Comparison of ENCODE assay signal across 8 cellular contexts in genomic region chr2:96866986-96867755, GRCh38. TPM values are rescaled to one million over a fixed set of nuclear protein-coding genes. Genes with fewer than 3 reads are reported as not detected.
A peak's percentile ranks its signal among the peaks of the same experiment; 100 is the strongest.
DNase-seq lines count a peak whose midpoint lies in the region; ATAC-seq and TF ChIP-seq lines count a peak whose summit lies in the region.

No MANE protein-coding gene starts in this region.

- peaks cover 5% of the 10 kb centered on the region for H3K4me1 ChIP-seq in SJCRH30
- H3K4me1 ChIP-seq in esophagus (ENCODE audit: control insufficient read depth in 2 of 2, insufficient read depth in 2 of 2, low read length in 1 of 2): peaks cover 15 to 22% of the 10 kb centered on the region in 2 donors
- peaks cover 19% of the 10 kb centered on the region for H3K4me1 ChIP-seq in rectal smooth muscle tissue (ENCODE audit: control insufficient read depth, insufficient read depth, low read length)

- WGBS in esophagus, 2 donors: 36 to 44% methylated on average over 22 of the region's 22 CpGs

- H3K9me3 ChIP-seq in SJCRH30 (replicated peaks): no peaks in the 10 kb centered on the region
- H3K9me3 ChIP-seq in esophagus (ENCODE audit: control insufficient read depth in 2 of 2, insufficient read depth in 1 of 2, low read depth in 1 of 2, low read length in 1 of 2): no peaks in the 10 kb centered on the region

- H3K4me3 ChIP-seq in GM06990 (replicated peaks; ENCODE audit: low read depth, low read length): peak overlapping the region; percentile 63
- H3K4me3 ChIP-seq in SJCRH30: peak overlapping the region; percentile 93
- H3K4me3 ChIP-seq in esophagus (ENCODE audit: low read depth in 1 of 2, low read length in 2 of 2): peak overlapping the region; percentile 78 to 82
- H3K4me3 ChIP-seq in rectal smooth muscle tissue (ENCODE audit: low read length): peak overlapping the region; percentile 82

- no peaks in the 10 kb centered on the region for H3K27me3 ChIP-seq in GM06990 (replicated peaks; ENCODE audit: control insufficient read depth, insufficient read depth, low read length)
- no peaks in the 10 kb centered on the region for H3K27me3 ChIP-seq in SJCRH30
- H3K27me3 ChIP-seq in esophagus (ENCODE audit: control insufficient read depth in 1 of 2, insufficient read depth in 2 of 2, low read length in 2 of 2): no peaks in the 10 kb centered on the region
- peaks cover 2% of the 10 kb centered on the region for H3K27me3 ChIP-seq in rectal smooth muscle tissue (ENCODE audit: control insufficient read depth, insufficient read depth, low read length)

- DNase-seq in GM06990 (ENCODE audit: extremely low read depth, insufficient read length): no peak
- no peak for DNase-seq in SJCRH30
- DNase-seq in SKM-1 treated with dmso at 0.1 percent for 144 hours (lab: John Stamatoyannopoulos, UW; ENCODE audit: unreplicated experiment): no peak
- no peak for DNase-seq in CD1c-positive myeloid dendritic cell (ENCODE audit: extremely low spot score)
- DNase-seq in stimulated activated CD8-positive, alpha-beta memory T cell treated with anti-CD3 and anti-CD28 coated beads, Interleukin-4, amount 100 ng/mL, for 48 hours: no peak

- ATAC-seq in HG03045 (IDR thresholded peaks at IDR 0.05; ENCODE audit: unreplicated experiment): no peak

- H3K9ac ChIP-seq in rectal smooth muscle tissue (ENCODE audit: low read length): no peak overlapping the region

- H3K27ac ChIP-seq in SJCRH30 (peak overlapping the region; percentile 92; the same call in 1 of the 2 replicates), esophagus (ENCODE audit: low read depth in 2 of 2, low read length in 1 of 2) (peak overlapping the region; percentile 98 to 99), rectal smooth muscle tissue (ENCODE audit: low read depth, low read length) (peak overlapping the region; percentile 98)

- H3K36me3 ChIP-seq in GM06990 (ENCODE audit: control insufficient read depth, insufficient read depth, low read length) (peaks cover 18% of the 10 kb centered on the region), SJCRH30 (peaks cover 39% of the 10 kb centered on the region), esophagus (ENCODE audit: control insufficient read depth in 2 of 2, insufficient read depth in 2 of 2, low read length in 1 of 2) (peaks cover 4 to 45% of the 10 kb centered on the region in 2 donors), rectal smooth muscle tissue (ENCODE audit: control insufficient read depth, insufficient read depth, low read length) (peaks cover 35% of the 10 kb centered on the region)

- TF ChIP-seq CTCF in GM06990 (IDR thresholded peaks at IDR 0.05; ENCODE audit: insufficient read depth, low read length, poor library complexity, severe bottlenecking): no peak

RNA-seq across cellular contexts. Expression of gene SEMA4C, which starts 2.7 kb away (rescaled TPM):
- total RNA-seq in SJCRH30 (2014; rRNA removed; shearing (Covaris generic)): 41.3 and 49.4 TPM in 2 replicates
- 10 to 100 TPM; 13.1 to 14.2 TPM for polyA plus RNA-seq in esophagus

RNA-seq across cellular contexts. Expression of gene ANKRD39, which starts 9.4 kb away (rescaled TPM):
- total RNA-seq in SJCRH30 (2014; rRNA removed; shearing (Covaris generic)): 7.7 and 7.8 TPM in 2 replicates
- 10 to 100 TPM; 11.9 to 12.2 TPM for polyA plus RNA-seq in esophagus

RNA-seq across cellular contexts. Expression of gene ANKRD23, which starts 23.4 kb away (rescaled TPM):
- 0.58 and 1.1 TPM in 2 replicates for total RNA-seq in SJCRH30 (2014; rRNA removed; shearing (Covaris generic))
- polyA plus RNA-seq in esophagus: 1 to 10 TPM; 1.2 to 5.0 TPM

RNA-seq across cellular contexts. Expression of gene CNNM3, which starts 51.1 kb away (rescaled TPM):
- 9.1 and 9.3 TPM in 2 replicates for total RNA-seq in SJCRH30 (2014; rRNA removed; shearing (Covaris generic))
- 1 to 10 TPM; 3.8 to 3.9 TPM for polyA plus RNA-seq in esophagus
